ENCODE assay signal across 10 cellular contexts in the genomic region with DNA sequence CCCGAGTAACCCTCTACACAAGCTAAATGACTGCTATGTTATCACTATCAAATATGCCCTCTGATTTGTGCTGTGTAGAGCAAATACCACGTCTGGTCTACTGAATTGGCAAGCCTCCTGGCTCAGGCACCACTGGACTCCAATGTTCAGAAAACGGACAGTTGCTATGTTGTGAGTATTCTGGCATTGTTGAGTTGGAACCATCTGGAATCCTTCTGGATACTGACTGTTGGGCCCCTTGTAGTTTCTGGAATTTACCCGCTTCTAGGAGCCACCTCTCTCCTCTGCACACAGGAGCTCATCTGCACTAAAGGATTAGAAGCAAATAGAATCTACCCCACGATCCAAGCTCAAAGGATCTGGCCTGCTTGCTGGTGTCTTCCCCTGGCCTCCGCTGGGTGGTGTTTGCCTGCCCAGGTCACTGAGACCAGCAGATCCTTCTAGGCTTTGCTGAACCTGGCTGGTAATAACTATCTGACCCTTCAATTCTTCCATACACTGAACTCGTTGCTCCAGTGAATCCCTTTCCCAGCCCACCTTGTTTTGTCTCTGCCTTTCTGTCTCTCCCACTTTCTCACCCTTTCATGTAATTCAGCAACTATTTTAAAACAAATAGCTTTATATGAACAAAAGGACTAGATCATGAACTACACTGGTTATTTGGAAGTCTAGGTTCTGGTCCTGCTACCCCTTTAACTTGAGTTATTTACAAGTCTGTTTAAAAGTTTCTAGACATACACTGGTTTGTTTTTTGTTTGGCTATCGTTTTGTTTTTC. TPM values are rescaled to one million over a fixed set of nuclear protein-coding genes. Genes with fewer than 3 reads are reported as not detected.
DNase-seq lines count a peak whose midpoint lies in the region; ATAC-seq, FAIRE-seq and TF ChIP-seq lines count a peak whose summit lies in the region.
"Had no signal": no experiment of that assay in that cellular context is flagged by ENCODE, and none has a peak within 500 bp of the region (broad histone marks: within the 10 kb centered on the region; RNA-seq: fewer than 3 reads in every experiment).

No MANE protein-coding gene starts in this region.

- TF ChIP-seq EP300 in HepG2 (IDR thresholded peaks at IDR 0.05; ENCODE audit: low read depth in 2 of 2, low read length in 2 of 2) (no peak), HepG2 (CRISPR knock-in tag; IDR thresholded peaks at IDR 0.05; ENCODE audit: borderline replicate concordance) (no peak; the same call in 1 of the 2 replicates)

- peaks cover 8% of the 10 kb centered on the region for H3K36me3 Mint-ChIP-seq in activated naive CD8-positive, alpha-beta T cell
- H3K36me3 Mint-ChIP-seq in activated naive CD8-positive, alpha-beta T cell treated with anti-CD3 and anti-CD28 coated beads for 36 hours = peaks cover 3% of the 10 kb centered on the region
- no peaks in the 10 kb centered on the region for H3K36me3 Mint-ChIP-seq in stimulated activated effector memory CD8-positive, alpha-beta T cell treated with anti-CD3 and anti-CD28 coated beads, Interleukin-12 subunit alpha, Interleukin-12 subunit beta, amount 100 ng/mL, for 72 hours

- FAIRE-seq in HepG2 (lab: Jason Lieb, UNC) = peak; percentile 96

- H3K36me3 ChIP-seq in HepG2 (replicated peaks in 1 of 2; ENCODE audit: control insufficient read depth in 1 of 2, insufficient read depth in 2 of 2, low read length in 2 of 2) (peaks cover 3% of the 10 kb centered on the region in 2 experiments; a peak in 1 of 5 replicates), vagina (no peaks in the 10 kb centered on the region)

- no peaks in the 10 kb centered on the region for H4K20me1 ChIP-seq in HepG2 (ENCODE audit: insufficient read depth, low read length)

- in situ Hi-C loops in HepG2 (cut with HindIII; ENCODE audit: extremely low pct_ligation_motif_present, low pct_unique_long_range_greater_than_20kb) = no loop called here

- H2AFZ ChIP-seq in HepG2 (ENCODE audit: low read length) = no peak overlapping the region

- DNase-seq in activated naive CD8-positive, alpha-beta T cell treated with anti-CD3 and anti-CD28 coated beads for 36 hours = no peak
- DNase-seq in amniotic epithelial cell (ENCODE audit: low read depth) = peak; percentile 29
- DNase-seq in HepG2 (ENCODE audit: low spot score) = peak; percentile 86
- DNase-seq in vagina (ENCODE audit: extremely low spot score in 2 of 2) = no peak
- DNase-seq in activated CD8-positive, alpha-beta memory T cell treated with anti-CD3 and anti-CD28 coated beads, Interleukin-2, amount 50 U/mL, for 4 hours = no peak
- DNase-seq in stimulated activated effector memory CD8-positive, alpha-beta T cell treated with anti-CD3 and anti-CD28 coated beads, Interleukin-12 subunit alpha, Interleukin-12 subunit beta, amount 100 ng/mL, for 72 hours (ENCODE audit: low spot score in 2 of 2) = no peak
- DNase-seq: COR-L47 had no signal

- ATAC-seq in HepG2 (peak; percentile 75), HG02885 (IDR thresholded peaks at IDR 0.05; ENCODE audit: poor library complexity, unreplicated experiment) (no peak)
- no peak for ATAC-seq in stimulated activated effector memory CD8-positive, alpha-beta T cell treated with anti-CD3 and anti-CD28 coated beads, Interleukin-12 subunit alpha, Interleukin-12 subunit beta, amount 100 ng/mL, for 72 hours

- peak overlapping the region; percentile 99 for H3K9ac ChIP-seq in HepG2 (ENCODE audit: insufficient read depth, low read depth, low read length)

- H3K9me3 ChIP-seq in HepG2 (ENCODE audit: low read length) (no peaks in the 10 kb centered on the region), vagina (no peaks in the 10 kb centered on the region)

- H3K27ac Mint-ChIP-seq in activated naive CD8-positive, alpha-beta T cell = no peak overlapping the region
- no peak overlapping the region for H3K27ac Mint-ChIP-seq in activated naive CD8-positive, alpha-beta T cell treated with anti-CD3 and anti-CD28 coated beads for 36 hours
- no peak overlapping the region for H3K27ac Mint-ChIP-seq in stimulated activated effector memory CD8-positive, alpha-beta T cell treated with anti-CD3 and anti-CD28 coated beads, Interleukin-12 subunit alpha, Interleukin-12 subunit beta, amount 100 ng/mL, for 72 hours

- TF ChIP-seq POLR2A in HepG2 (IDR thresholded peaks at IDR 0.05; ENCODE audit: insufficient read depth in 1 of 2, low read depth in 2 of 2, low read length in 2 of 2) (no peak; a peak in 1 of 4 replicates), vagina (IDR thresholded peaks at IDR 0.05) (no peak)

- peaks cover 50% of the 10 kb centered on the region for H3K79me2 ChIP-seq in HepG2 (ENCODE audit: insufficient read depth, low read length)

- no peaks in the 10 kb centered on the region for H3K9me3 Mint-ChIP-seq in activated naive CD8-positive, alpha-beta T cell (ENCODE audit: low read depth)
- no peaks in the 10 kb centered on the region for H3K9me3 Mint-ChIP-seq in activated naive CD8-positive, alpha-beta T cell treated with anti-CD3 and anti-CD28 coated beads for 36 hours
- H3K9me3 Mint-ChIP-seq in stimulated activated effector memory CD8-positive, alpha-beta T cell treated with anti-CD3 and anti-CD28 coated beads, Interleukin-12 subunit alpha, Interleukin-12 subunit beta, amount 100 ng/mL, for 72 hours = no peaks in the 10 kb centered on the region
- H3K9me3 Mint-ChIP-seq: dendritic cell treated with granulocyte-macrophage colony-stimulating factor and Interleukin-4, amounts not matched to agents 40 ng/mL and 50 ng/mL, for 4 days had no signal

- peak; percentile 89 for TF ChIP-seq CTCF in HepG2 (CRISPR knock-in tag; IDR thresholded peaks at IDR 0.05)
- TF ChIP-seq CTCF in vagina (IDR thresholded peaks at IDR 0.05) = no peak

- no TSS peak for BruUV-seq in HepG2 (replicated peaks; lab: Mats Ljungman, UMichigan)

- 6% methylated on average over 8 of the region's 8 CpGs for WGBS in HepG2 (ENCODE audit: low lambda C conversion rate)

- H3K4me1 Mint-ChIP-seq in activated naive CD8-positive, alpha-beta T cell (ENCODE audit: low read depth) = peaks cover 23% of the 10 kb centered on the region
- H3K4me1 Mint-ChIP-seq in activated naive CD8-positive, alpha-beta T cell treated with anti-CD3 and anti-CD28 coated beads for 36 hours = peaks cover 33% of the 10 kb centered on the region
- H3K4me1 Mint-ChIP-seq in stimulated activated effector memory CD8-positive, alpha-beta T cell treated with anti-CD3 and anti-CD28 coated beads, Interleukin-12 subunit alpha, Interleukin-12 subunit beta, amount 100 ng/mL, for 72 hours = peaks cover 42% of the 10 kb centered on the region

- H3K4me3 Mint-ChIP-seq in activated naive CD8-positive, alpha-beta T cell = peak overlapping the region; percentile 85
- no peak overlapping the region for H3K4me3 Mint-ChIP-seq in activated naive CD8-positive, alpha-beta T cell treated with anti-CD3 and anti-CD28 coated beads for 36 hours
- H3K4me3 Mint-ChIP-seq in stimulated activated effector memory CD8-positive, alpha-beta T cell treated with anti-CD3 and anti-CD28 coated beads, Interleukin-12 subunit alpha, Interleukin-12 subunit beta, amount 100 ng/mL, for 72 hours = no peak overlapping the region

- H3K27me3 Mint-ChIP-seq in activated naive CD8-positive, alpha-beta T cell = peaks cover 21% of the 10 kb centered on the region
- peaks cover 32% of the 10 kb centered on the region for H3K27me3 Mint-ChIP-seq in activated naive CD8-positive, alpha-beta T cell treated with anti-CD3 and anti-CD28 coated beads for 36 hours
- H3K27me3 Mint-ChIP-seq: dendritic cell treated with granulocyte-macrophage colony-stimulating factor and Interleukin-4, amounts not matched to agents 40 ng/mL and 50 ng/mL, for 4 days had no signal

- POLR2A ChIA-PET in HepG2 (lab: Yijun Ruan, JAX) = interaction anchor here (0.7 to 9.3 kb wide), 13 partner anchors 8 to 801 kb away, joined by 3 to 287 read pairs (median 3); a partner anchor contains a TSS

- intact Hi-C loops in HepG2 (cut with micrococcal nuclease; ENCODE audit: unreplicated experiment) = loop anchor here (1.0 kb wide), 2 partner anchors 10 to 15 kb away; no protein-coding TSS in a partner anchor
- intact Hi-C loops in vagina (cut with DNase I) = no loop called here

- peak overlapping the region; percentile 95 for H3K27ac ChIP-seq in HepG2 (ENCODE audit: extremely low read length, insufficient read depth, low read length)
- peak overlapping the region; percentile 95 for H3K27ac ChIP-seq in vagina

- H3K27me3 ChIP-seq in HepG2 (ENCODE audit: control insufficient read depth in 1 of 2, insufficient read depth in 2 of 2, low read length in 2 of 2) = no peaks in the 10 kb centered on the region; a peak in 1 of 5 replicates
- H3K27me3 ChIP-seq in vagina = no peaks in the 10 kb centered on the region

- H3K4me3 ChIP-seq in HepG2 (replicated peaks in 1 of 3; ENCODE audit: insufficient read depth in 1 of 3, low read depth in 2 of 3, low read length in 3 of 3) = peak overlapping the region; percentile 98 to 99 (median 99)
- H3K4me3 ChIP-seq in vagina = no peak overlapping the region

- peak overlapping the region; percentile 86 for H3K4me2 ChIP-seq in HepG2 (ENCODE audit: low read depth, low read length)

- TF ChIP-seq RAD21 in HepG2 (CRISPR knock-in tag; IDR thresholded peaks at IDR 0.05) = no peak; the same call in none of the 2 replicates

- peaks cover 56% of the 10 kb centered on the region for H3K4me1 ChIP-seq in HepG2 (ENCODE audit: insufficient read depth, low read length)
- peaks cover 15% of the 10 kb centered on the region for H3K4me1 ChIP-seq in vagina

- CTCF ChIA-PET in HepG2 (lab: Yijun Ruan, JAX; ENCODE audit: low intra/inter-chr PET ratio, low total read pairs) = interaction anchor here (0.6 to 1.2 kb wide), 4 partner anchors 16 to 33 kb away, joined by 3 to 7 read pairs (median 4); no protein-coding TSS in a partner anchor

RNA-seq across cellular contexts. Expression of a gene that starts 2.1 kb away (rescaled TPM):
- total RNA-seq in activated naive CD8-positive, alpha-beta T cell treated with anti-CD3 and anti-CD28 coated beads for 36 hours = 1 to 10 TPM in 1 of 2 experiments, under 1 TPM in 1; 0.33 to 1.1 TPM
- total RNA-seq in HepG2 (2016; rRNA removed; fragmentation: Illumina TruSeq; extraction: Trizol) = 34.1 and 42.7 TPM in 2 replicates
- total RNA-seq in HepG2 (2016; cell fraction: cytosol; rRNA removed; fragmentation: Illumina TruSeq; extraction: Trizol; ENCODE audit: low read depth) = 15.3 and 15.6 TPM in 2 replicates
- total RNA-seq in HepG2 (2016; cell fraction: insoluble cytoplasmic fraction; rRNA removed; fragmentation: Illumina TruSeq; extraction: Trizol) = 29.0 and 39.0 TPM in 2 replicates
- 16.2 and 18.8 TPM in 2 replicates for total RNA-seq in HepG2 (2016; cell fraction: membrane; rRNA removed; fragmentation: Illumina TruSeq; extraction: Trizol)
- 32.7 and 34.7 TPM in 2 replicates for total RNA-seq in HepG2 (2016; cell fraction: nucleus; rRNA removed; fragmentation: Illumina TruSeq; extraction: Trizol)
- polyA plus RNA-seq in HepG2 (2011; rRNA removed) = 35.2 and 36.1 TPM in 2 replicates
- 21.6 and 34.6 TPM in 2 replicates for polyA plus RNA-seq in HepG2 (2011; cell fraction: cytosol; rRNA removed)
- polyA plus RNA-seq in HepG2 (2011; cell fraction: nucleus; rRNA removed) = 105 and 120 TPM in 2 replicates
- 24.0 and 29.7 TPM in 2 replicates for polyA plus RNA-seq in HepG2 (2012)
- polyA plus RNA-seq in HepG2 (2016; cell fraction: cytosol; fragmentation: Illumina TruSeq; extraction: Trizol; ENCODE audit: low read depth) = 20.5 and 22.5 TPM in 2 replicates
- polyA plus RNA-seq in HepG2 (2016; cell fraction: insoluble cytoplasmic fraction; fragmentation: Illumina TruSeq; extraction: Trizol; ENCODE audit: low read depth) = 34.1 and 36.9 TPM in 2 replicates
- 23.2 and 26.6 TPM in 2 replicates for polyA plus RNA-seq in HepG2 (2016; cell fraction: membrane; fragmentation: Illumina TruSeq; extraction: Trizol; ENCODE audit: low read depth)
- polyA plus RNA-seq in HepG2 (2016; cell fraction: nucleus; fragmentation: Illumina TruSeq; extraction: Trizol; ENCODE audit: insufficient read depth, low read depth) = 70.0 and 73.3 TPM in 2 replicates
- polyA minus RNA-seq in HepG2 (2011; rRNA and poly(A)+ RNA removed; ENCODE audit: low replicate concordance) = 0.28 and 57.0 TPM in 2 replicates
- polyA minus RNA-seq in HepG2 (2011; cell fraction: cytosol; rRNA and poly(A)+ RNA removed) = 15.6 and 18.8 TPM in 2 replicates
- polyA minus RNA-seq in HepG2 (2011; cell fraction: nucleus; rRNA and poly(A)+ RNA removed) = 34.4 and 36.6 TPM in 2 replicates
- 5.9 TPM for total RNA-seq in vagina

RNA-seq across cellular contexts. Expression of a gene that starts 30.5 kb away (rescaled TPM):
- under 1 TPM in 1 of 2 experiments, not detected in 1; 0.16 TPM for total RNA-seq in activated naive CD8-positive, alpha-beta T cell treated with anti-CD3 and anti-CD28 coated beads for 36 hours
- total RNA-seq in HepG2 (2016; rRNA removed; fragmentation: Illumina TruSeq; extraction: Trizol) (6.5 and 8.0 TPM in 2 replicates), vagina (1.2 TPM)
- 0.40 and 0.97 TPM in 2 replicates for total RNA-seq in HepG2 (2016; cell fraction: cytosol; rRNA removed; fragmentation: Illumina TruSeq; extraction: Trizol; ENCODE audit: low read depth)
- 5.2 and 7.1 TPM in 2 replicates for total RNA-seq in HepG2 (2016; cell fraction: insoluble cytoplasmic fraction; rRNA removed; fragmentation: Illumina TruSeq; extraction: Trizol)
- total RNA-seq in HepG2 (2016; cell fraction: membrane; rRNA removed; fragmentation: Illumina TruSeq; extraction: Trizol) = 2.6 TPM in 2 replicates
- 6.6 and 6.8 TPM in 2 replicates for total RNA-seq in HepG2 (2016; cell fraction: nucleus; rRNA removed; fragmentation: Illumina TruSeq; extraction: Trizol)
- 9.0 and 11.3 TPM in 2 replicates for polyA plus RNA-seq in HepG2 (2011; rRNA removed)
- 4.6 and 5.3 TPM in 2 replicates for polyA plus RNA-seq in HepG2 (2011; cell fraction: cytosol; rRNA removed)
- 50.2 and 58.5 TPM in 2 replicates for polyA plus RNA-seq in HepG2 (2011; cell fraction: nucleus; rRNA removed)
- polyA plus RNA-seq in HepG2 (2012) = 7.4 and 10.0 TPM in 2 replicates
- polyA plus RNA-seq in HepG2 (2016; cell fraction: cytosol; fragmentation: Illumina TruSeq; extraction: Trizol; ENCODE audit: low read depth) = 0.54 and 0.68 TPM in 2 replicates
- polyA plus RNA-seq in HepG2 (2016; cell fraction: insoluble cytoplasmic fraction; fragmentation: Illumina TruSeq; extraction: Trizol; ENCODE audit: low read depth) = 6.9 and 8.9 TPM in 2 replicates
- 1.8 and 2.0 TPM in 2 replicates for polyA plus RNA-seq in HepG2 (2016; cell fraction: membrane; fragmentation: Illumina TruSeq; extraction: Trizol; ENCODE audit: low read depth)
- 29.7 and 30.8 TPM in 2 replicates for polyA plus RNA-seq in HepG2 (2016; cell fraction: nucleus; fragmentation: Illumina TruSeq; extraction: Trizol; ENCODE audit: insufficient read depth, low read depth)
- polyA minus RNA-seq in HepG2 (2011; rRNA and poly(A)+ RNA removed; ENCODE audit: low replicate concordance) = 18.1 TPM in 1 of 2 replicates, not detected in the other
- 4.5 and 5.7 TPM in 2 replicates for polyA minus RNA-seq in HepG2 (2011; cell fraction: cytosol; rRNA and poly(A)+ RNA removed)
- polyA minus RNA-seq in HepG2 (2011; cell fraction: nucleus; rRNA and poly(A)+ RNA removed) = 7.3 and 8.8 TPM in 2 replicates

Comparison
In these comparisons a context has a peak if more than half of its experiments do, and no peak if none do; other contexts are left out.
1. DNase-seq: peak in amniotic epithelial cell (single experiment) and HepG2 (single experiment); none in activated naive CD8-positive, alpha-beta T cell treated with anti-CD3 and anti-CD28 coated beads for 36 hours (single experiment), vagina (0 of 2), activated CD8-positive, alpha-beta memory T cell treated with anti-CD3 and anti-CD28 coated beads, Interleukin-2, amount 50 U/mL, for 4 hours (single experiment) and stimulated activated effector memory CD8-positive, alpha-beta T cell treated with anti-CD3 and anti-CD28 coated beads, Interleukin-12 subunit alpha, Interleukin-12 subunit beta, amount 100 ng/mL, for 72 hours (0 of 2).
2. H3K4me3 ChIP-seq: peak in HepG2 (3 of 3); none in vagina (0 of 2).